In the genomic region with DNA sequence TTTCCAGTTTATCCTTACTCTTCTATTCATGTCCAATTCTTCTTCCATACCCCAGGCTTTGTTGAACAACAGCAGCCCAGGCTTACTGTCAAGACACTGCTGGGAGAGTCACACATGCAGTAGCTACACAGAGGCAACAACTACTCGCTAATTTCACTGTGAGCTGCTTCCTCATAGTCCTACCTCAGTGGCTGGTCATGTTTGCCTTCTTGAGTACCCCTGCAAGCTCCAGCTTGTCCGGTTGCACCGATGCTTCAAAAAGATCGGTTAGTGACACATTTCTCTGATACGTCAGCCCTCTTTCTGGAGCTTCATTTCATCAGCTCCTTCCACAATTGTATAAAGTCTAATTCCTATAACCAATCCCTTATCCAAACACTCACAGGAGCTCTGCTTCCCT, we compare ENCODE assay signal across 18 cellular contexts.
DNase-seq lines count a peak whose midpoint lies in the region; ATAC-seq, FAIRE-seq and TF ChIP-seq lines count a peak whose summit lies in the region.
"Had no signal": no experiment of that assay in that cellular context is flagged by ENCODE, and none has a peak within 500 bp of the region (broad histone marks: within the 10 kb centered on the region; RNA-seq: fewer than 3 reads in every experiment).

No MANE protein-coding gene starts in this region.

- no peak overlapping the region for H2AFZ ChIP-seq in keratinocyte (ENCODE audit: control insufficient read depth, low read length)

- H4K20me1 ChIP-seq in keratinocyte (ENCODE audit: control insufficient read depth, extremely low read depth, insufficient read depth, low read length): no peaks in the 10 kb centered on the region

- H3K27ac ChIP-seq in RWPE2 (ENCODE audit: poor library complexity, severe bottlenecking): no peak overlapping the region
- H3K27ac ChIP-seq in keratinocyte (ENCODE audit: control insufficient read depth, insufficient read depth, low read length): no peak overlapping the region
- H3K27ac ChIP-seq: HL-60 had no signal

- DNase-seq in DMS79 treated with DMSO at 0.1 percent for 48 hours (lab: John Stamatoyannopoulos, UW) (peak; percentile 82), NCI-H1105 treated with DMSO at 0.1 percent for 48 hours (lab: John Stamatoyannopoulos, UW) (peak; percentile 95), RWPE2 (ENCODE audit: low spot score) (no peak), keratinocyte (ENCODE audit: low read depth, low spot score) (peak; percentile 5), hippocampal formation (lab: John Stamatoyannopoulos, UW) (no peak), globus pallidus (ENCODE audit: low spot score) (no peak)
- DNase-seq: ACHN; CD4-positive, alpha-beta memory T cell; HFFc6; NCI-H1048; NCI-H2029 treated with DMSO at 0.1 percent for 48 hours; NCI-H226 had no signal

- H3K9me3 ChIP-seq in RWPE2 (ENCODE audit: severe bottlenecking): no peaks in the 10 kb centered on the region
- no peaks in the 10 kb centered on the region for H3K9me3 ChIP-seq in keratinocyte (ENCODE audit: control insufficient read depth, low read depth, low read length)

- H3K27me3 ChIP-seq in RWPE2 (ENCODE audit: insufficient read depth, poor library complexity, severe bottlenecking) (peaks cover 3% of the 10 kb centered on the region), keratinocyte (ENCODE audit: control insufficient read depth, extremely low read depth, insufficient read depth, low read length) (peaks cover 6% of the 10 kb centered on the region)

- H3K4me1 ChIP-seq in RWPE2 (ENCODE audit: insufficient read depth, poor library complexity, severe bottlenecking): no peaks in the 10 kb centered on the region
- H3K4me1 ChIP-seq in keratinocyte (ENCODE audit: control insufficient read depth, extremely low read depth, insufficient read depth, low read length): peaks cover 5% of the 10 kb centered on the region

- H3K36me3 ChIP-seq in RWPE2 (ENCODE audit: low read depth) (no peaks in the 10 kb centered on the region), keratinocyte (ENCODE audit: control insufficient read depth in 2 of 2, extremely low read depth in 1 of 2, insufficient read depth in 2 of 2, low read length in 2 of 2) (no peaks in the 10 kb centered on the region)

- peak overlapping the region; percentile 54 for H3K4me2 ChIP-seq in keratinocyte (ENCODE audit: control insufficient read depth, extremely low read depth, insufficient read depth, low read depth, low read length)

- H3K9me1 ChIP-seq in keratinocyte (ENCODE audit: control insufficient read depth, extremely low read depth, insufficient read depth, low read length): no peaks in the 10 kb centered on the region

- peak; percentile 79 for FAIRE-seq in keratinocyte (lab: Jason Lieb, UNC)
- FAIRE-seq: D721Med, H1, K562, RCC 7860 had no signal

- ATAC-seq in RWPE2 (ENCODE audit: low read depth): peak; percentile 77
- no peak for ATAC-seq in HG03175 (IDR thresholded peaks at IDR 0.05; ENCODE audit: unreplicated experiment)
- ATAC-seq: K562 had no signal

- dilution Hi-C loops in keratinocyte (cut with MboI; ENCODE audit: extremely low pct_ligation_motif_present, low sequenced_read_pairs): no loop called here

- no peaks in the 10 kb centered on the region for H3K79me2 ChIP-seq in keratinocyte (ENCODE audit: control insufficient read depth, insufficient read depth, low read length)

- no peak overlapping the region for H3K4me3 ChIP-seq in RWPE2 (ENCODE audit: severe bottlenecking)
- no peak overlapping the region for H3K4me3 ChIP-seq in keratinocyte (ENCODE audit: control insufficient read depth in 2 of 3, extremely low read depth in 1 of 3, insufficient read depth in 2 of 3, low read depth in 1 of 3, low read length in 3 of 3)
- H3K4me3 ChIP-seq: K562 had no signal

- no peak overlapping the region for H3K9ac ChIP-seq in keratinocyte (ENCODE audit: control insufficient read depth, extremely low read depth, insufficient read depth, low read length)

- TF ChIP-seq CTCF in RWPE2 (IDR thresholded peaks at IDR 0.05; ENCODE audit: poor library complexity, severe bottlenecking): no peak
- TF ChIP-seq CTCF in keratinocyte (optimal IDR thresholded peaks at IDR 0.05 in 1 of 3, IDR thresholded peaks at IDR 0.05 in 1 of 3, conservative IDR thresholded peaks at IDR 0.05 in 1 of 3; ENCODE audit: extremely low read depth in 1 of 3, insufficient read depth in 2 of 3, low read length in 3 of 3): no peak

Comparison
In these comparisons a context has a peak if more than half of its experiments do, and no peak if none do; other contexts are left out.
1. DNase-seq: peak in DMS79 treated with DMSO at 0.1 percent for 48 hours (single experiment), NCI-H1105 treated with DMSO at 0.1 percent for 48 hours (single experiment) and keratinocyte (single experiment); none in RWPE2 (single experiment), hippocampal formation (0 of 2) and globus pallidus (single experiment).